ENCODE assay signal across 12 cellular contexts in genomic region chr5:132471006-132471907, GRCh38. TPM values are rescaled to one million over a fixed set of nuclear protein-coding genes. Genes with fewer than 3 reads are reported as not detected.
A peak's percentile ranks its signal among the peaks of the same experiment; 100 is the strongest.
DNase-seq lines count a peak whose midpoint lies in the region; ATAC-seq and TF ChIP-seq lines count a peak whose summit lies in the region.
"Had no signal": no experiment of that assay in that cellular context is flagged by ENCODE, and none has a peak within 500 bp of the region (broad histone marks: within the 10 kb centered on the region; RNA-seq: fewer than 3 reads in every experiment).

No MANE protein-coding gene starts in this region.

- DNase-seq in DMS153 treated with DMSO at 0.1 percent for 48 hours (lab: John Stamatoyannopoulos, UW; ENCODE audit: unreplicated experiment) (peak; percentile 26), NCI-H2196 (lab: John Stamatoyannopoulos, UW; ENCODE audit: unreplicated experiment) (peak; percentile 47), sigmoid colon (peak; percentile 28), ascending aorta (ENCODE audit: low spot score in 2 of 2) (no peak), 8988T (no peak), posterior cingulate gyrus (no peak)
- DNase-seq in activated naive CD8-positive, alpha-beta T cell treated with anti-CD3 and anti-CD28 coated beads, Interleukin-2, amount 50 U/mL, for 24 hours, result no peak
- DNase-seq: central memory CD4-positive, alpha-beta T cell; left cardiac atrium; NCI-H1930; RPMI8226 had no signal

- TF ChIP-seq CTCF in sigmoid colon (IDR thresholded peaks at IDR 0.05), result no peak
- no peak for TF ChIP-seq CTCF in ascending aorta (IDR thresholded peaks at IDR 0.05)

- H3K4me3 ChIP-seq in sigmoid colon (no peak overlapping the region), ascending aorta (no peak overlapping the region)

- no peak for TF ChIP-seq POLR2A in sigmoid colon (IDR thresholded peaks at IDR 0.05)

- ATAC-seq in activated naive CD8-positive, alpha-beta T cell treated with anti-CD3 and anti-CD28 coated beads, Interleukin-2, amount 50 U/mL, for 24 hours, result no peak
- ATAC-seq: left cardiac atrium had no signal

- TF ChIP-seq EP300 in sigmoid colon (IDR thresholded peaks at IDR 0.05), result no peak

- no peaks in the 10 kb centered on the region for H3K9me3 Mint-ChIP-seq in activated naive CD8-positive, alpha-beta T cell treated with anti-CD3 and anti-CD28 coated beads, Interleukin-2, amount 50 U/mL, for 24 hours

- no peaks in the 10 kb centered on the region for H3K36me3 Mint-ChIP-seq in activated naive CD8-positive, alpha-beta T cell treated with anti-CD3 and anti-CD28 coated beads, Interleukin-2, amount 50 U/mL, for 24 hours (ENCODE audit: low read depth)

- peaks cover 0 to 32% (median 22%) of the 10 kb centered on the region in 4 donors for H3K4me1 ChIP-seq in sigmoid colon
- H3K4me1 ChIP-seq in ascending aorta, result peaks cover 0 to 15% of the 10 kb centered on the region in 2 donors

- intact Hi-C loops in sigmoid colon (cut with DNase I), result loop anchor here (5.0 kb wide), 1 partner anchor 34 kb away; no protein-coding TSS in a partner anchor
- intact Hi-C loops in ascending aorta (cut with DNase I), result no loop called here
- intact Hi-C loops in posterior cingulate gyrus (cut with DNase I), result no loop called here

- peaks cover 0 to 13% (median 0%) of the 10 kb centered on the region in 4 donors for H3K36me3 ChIP-seq in sigmoid colon
- peaks cover 0 to 5% of the 10 kb centered on the region in 2 donors for H3K36me3 ChIP-seq in ascending aorta

- WGBS in sigmoid colon, 2 donors, result 83 to 90% methylated on average over 7 of the region's 7 CpGs

- no peaks in the 10 kb centered on the region for H3K27me3 Mint-ChIP-seq in activated naive CD8-positive, alpha-beta T cell treated with anti-CD3 and anti-CD28 coated beads, Interleukin-2, amount 50 U/mL, for 24 hours

- no peaks in the 10 kb centered on the region for H3K27me3 ChIP-seq in sigmoid colon
- no peaks in the 10 kb centered on the region for H3K27me3 ChIP-seq in ascending aorta

- H3K27ac Mint-ChIP-seq in activated naive CD8-positive, alpha-beta T cell treated with anti-CD3 and anti-CD28 coated beads, Interleukin-2, amount 50 U/mL, for 24 hours, result peak overlapping the region; percentile 50

- H3K4me1 Mint-ChIP-seq in activated naive CD8-positive, alpha-beta T cell treated with anti-CD3 and anti-CD28 coated beads, Interleukin-2, amount 50 U/mL, for 24 hours, result peaks cover 76% of the 10 kb centered on the region

- H3K27ac ChIP-seq in sigmoid colon (no peak overlapping the region), ascending aorta (no peak overlapping the region)
- H3K27ac ChIP-seq: HL-60 had no signal

- no peak overlapping the region for H3K4me3 Mint-ChIP-seq in activated naive CD8-positive, alpha-beta T cell treated with anti-CD3 and anti-CD28 coated beads, Interleukin-2, amount 50 U/mL, for 24 hours

- H3K9me3 ChIP-seq in sigmoid colon (no peaks in the 10 kb centered on the region), ascending aorta (no peaks in the 10 kb centered on the region)

RNA-seq across cellular contexts. Expression of gene IRF1, which starts 19.3 kb away (rescaled TPM):
- total RNA-seq in sigmoid colon (100 to 1,000 TPM in 1 of 4 donors, 10 to 100 TPM in 3; 15.3 to 124 (median 22.7) TPM), ascending aorta (57.7 TPM)
- polyA plus RNA-seq in sigmoid colon, result 100 to 1,000 TPM in 1 of 3 donors, 10 to 100 TPM in 2; 37.2 to 169 (median 70.5) TPM

Comparison
In these comparisons a context has a peak if more than half of its experiments do, and no peak if none do; other contexts are left out.
1. DNase-seq: peak in DMS153 treated with DMSO at 0.1 percent for 48 hours (single experiment), NCI-H2196 (single experiment) and sigmoid colon (single experiment); none in activated naive CD8-positive, alpha-beta T cell treated with anti-CD3 and anti-CD28 coated beads, Interleukin-2, amount 50 U/mL, for 24 hours (single experiment), ascending aorta (0 of 2), 8988T (single experiment) and posterior cingulate gyrus (0 of 10).